Comparison of ENCODE assay signal across 8 cellular contexts in the genomic region with DNA sequence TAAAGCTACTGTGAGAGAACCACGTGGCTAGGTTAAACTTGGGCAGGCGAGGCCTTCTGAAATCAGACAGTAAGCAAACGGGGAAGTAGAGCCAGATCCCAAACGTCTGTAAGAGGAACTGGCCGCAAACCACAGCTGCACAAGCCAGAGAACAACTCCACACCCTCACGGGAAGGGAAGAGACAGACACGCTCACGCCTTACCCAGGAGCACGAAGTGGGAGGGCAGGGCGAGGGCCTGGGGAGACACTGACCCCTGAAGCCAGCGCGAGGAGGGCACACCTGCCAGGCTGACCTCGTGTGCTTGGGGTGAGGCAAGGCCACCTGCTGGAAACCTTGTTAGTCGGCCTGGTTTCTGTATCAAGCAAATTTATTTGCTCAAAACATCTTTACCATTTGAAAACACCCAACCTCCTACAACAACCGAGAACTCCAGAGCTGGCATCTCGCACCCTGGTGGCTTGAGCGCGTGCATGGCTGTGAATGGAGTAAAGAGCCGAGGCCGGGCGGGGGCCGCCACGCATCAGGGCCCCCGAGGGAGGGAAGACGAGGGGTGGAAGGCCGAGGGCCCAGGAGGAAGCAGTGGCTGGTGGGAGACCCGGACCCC.
A peak's percentile ranks its signal among the peaks of the same experiment; 100 is the strongest.
DNase-seq lines count a peak whose midpoint lies in the region; ATAC-seq and TF ChIP-seq lines count a peak whose summit lies in the region.

No MANE protein-coding gene starts in this region.

- H3K27me3 ChIP-seq in duodenal mucosa (ENCODE audit: control insufficient read depth in 1 of 2, insufficient read depth in 2 of 2, low read length in 2 of 2), result no peaks in the 10 kb centered on the region

- peaks cover 0 to 23% of the 10 kb centered on the region in 2 donors for H3K4me1 ChIP-seq in duodenal mucosa (ENCODE audit: control insufficient read depth in 1 of 2, insufficient read depth in 2 of 2, low read length in 2 of 2)

- peak; percentile 2; the same call in 1 of the 2 replicates for TF ChIP-seq POLR2A in Raji (IDR thresholded peaks at IDR 0.05; ENCODE audit: insufficient read depth, low read depth, low read length)

- H3K9me3 ChIP-seq in duodenal mucosa (ENCODE audit: control insufficient read depth in 1 of 2, low read length in 2 of 2), result no peaks in the 10 kb centered on the region

- H3K9ac ChIP-seq in duodenal mucosa (ENCODE audit: low read depth in 1 of 2, low read length in 2 of 2), result no peak overlapping the region

- TF ChIP-seq CTCF in GM12875 (IDR thresholded peaks at IDR 0.05; ENCODE audit: borderline replicate concordance, insufficient read depth, low read depth, low read length), result peak; percentile 20; the same call in 1 of the 2 replicates

- no peak for ATAC-seq in GM19351 (IDR thresholded peaks at IDR 0.05; ENCODE audit: unreplicated experiment)

- DNase-seq in putamen (ENCODE audit: low spot score), result peak; percentile 37
- no peak for DNase-seq in effector CD8-positive, alpha-beta T cell (lab: John Stamatoyannopoulos, UW)
- no peak for DNase-seq in stimulated activated CD4-positive, alpha-beta T cell treated with anti-CD3 and anti-CD28 coated beads, Interleukin-4, amount 100 ng/mL, for 1 hour
- no peak for DNase-seq in NCI-H2107 (lab: John Stamatoyannopoulos, UW)

- H3K4me3 ChIP-seq in GM12875 (ENCODE audit: low read depth, low read length) (no peak overlapping the region), duodenal mucosa (ENCODE audit: low read depth in 1 of 2, low read length in 2 of 2) (no peak overlapping the region)

- peaks cover 8 to 62% of the 10 kb centered on the region in 2 donors for H3K36me3 ChIP-seq in duodenal mucosa (ENCODE audit: control insufficient read depth in 1 of 2, insufficient read depth in 2 of 2, low read length in 2 of 2)

- H3K27ac ChIP-seq in duodenal mucosa (ENCODE audit: low read depth, low read length), result peak overlapping the region; percentile 58
